ENCODE assay signal across 8 cellular contexts in the genomic region with DNA sequence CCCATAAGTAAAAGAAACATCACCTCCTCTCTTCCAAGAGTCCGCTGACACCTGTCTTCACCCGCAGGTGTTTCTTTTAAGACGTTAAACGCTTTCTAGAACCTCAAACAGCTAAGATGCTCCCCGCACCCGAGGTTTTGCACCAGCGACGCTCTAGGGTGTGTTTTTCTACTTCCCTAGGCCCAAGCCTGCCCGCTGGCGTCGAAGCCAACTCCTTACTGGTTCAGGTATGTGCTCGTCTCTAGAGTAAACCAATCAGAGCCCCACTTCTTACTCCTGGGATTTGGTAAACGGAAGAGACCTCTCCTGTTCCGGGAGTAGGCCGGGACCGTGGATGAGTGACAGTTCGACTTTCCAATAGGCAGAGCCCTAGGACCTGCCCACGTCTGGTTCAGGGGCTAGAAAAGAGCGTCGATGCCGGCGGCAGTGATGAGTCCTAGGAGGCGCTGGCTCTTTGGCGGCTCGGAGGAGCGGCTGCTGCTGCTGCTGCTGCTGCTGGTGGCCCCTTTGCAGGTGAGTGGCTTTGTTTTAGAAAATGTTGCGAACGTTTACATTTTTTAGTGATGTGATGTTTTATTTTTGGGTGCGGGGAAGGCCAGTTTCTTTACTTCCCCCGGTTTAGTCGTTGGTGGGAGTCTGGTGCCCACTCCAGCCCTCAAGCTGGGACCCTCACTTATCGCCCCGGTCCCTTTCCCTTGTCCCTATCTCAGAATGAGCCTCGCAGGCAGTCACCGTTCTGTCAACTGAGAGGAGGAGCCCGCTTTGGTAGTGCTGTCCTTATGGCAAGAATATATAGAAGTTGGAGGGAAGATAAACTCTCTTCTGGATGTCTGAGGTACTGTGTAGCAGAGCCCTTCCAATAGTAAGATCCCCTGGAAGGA. TPM values are rescaled to one million over a fixed set of nuclear protein-coding genes. Genes with fewer than 3 reads are reported as not detected.
DNase-seq lines count a peak whose midpoint lies in the region; ATAC-seq and TF ChIP-seq lines count a peak whose summit lies in the region.

A gene (plus strand): TSS at position 429 of the 881 bp plus-strand sequence. CDS start 14,655 bp downstream, outside the sequence.

- 0% methylated on average over 29 to 36 of the region's 36 CpGs for WGBS in adrenal gland, 4 donors
- 0 to 1% (median 0%) methylated on average over 32 to 36 of the region's 36 CpGs for WGBS in heart left ventricle, 4 donors
- 0% methylated on average over 28 to 36 of the region's 36 CpGs for WGBS in upper lobe of left lung, 2 donors

- H3K4me3 ChIP-seq in GM12875 (ENCODE audit: low read depth, low read length) (peak within 1 kb of the TSS; percentile 72), adrenal gland (peak within 1 kb of the TSS; percentile 67 to 79 (median 71)), heart left ventricle (peak within 1 kb of the TSS; percentile 46 to 91 (median 66)), upper lobe of left lung (peak within 1 kb of the TSS; percentile 53 to 81 (median 67))

- peak within 1 kb of the TSS; percentile 5 to 69 (median 59) for H3K27ac ChIP-seq in adrenal gland
- H3K27ac ChIP-seq in heart left ventricle, result peak within 1 kb of the TSS; percentile 44 to 87 (median 78)
- peak within 1 kb of the TSS; percentile 82 to 84 (median 83) for H3K27ac ChIP-seq in upper lobe of left lung

- TF ChIP-seq POLR2A in adrenal gland (IDR thresholded peaks at IDR 0.05), result peak; percentile 97 to 99
- TF ChIP-seq POLR2A in heart left ventricle (IDR thresholded peaks at IDR 0.05), result peak; percentile 78 to 99
- peak in 3 of 4 donors; percentile 66 to 99 (median 98) for TF ChIP-seq POLR2A in upper lobe of left lung (IDR thresholded peaks at IDR 0.05)

- no peaks in the 10 kb centered on the region for H3K27me3 ChIP-seq in adrenal gland
- H3K27me3 ChIP-seq in heart left ventricle, result no peaks in the 10 kb centered on the region
- no peaks in the 10 kb centered on the region for H3K27me3 ChIP-seq in upper lobe of left lung

- ATAC-seq in HG02798 (IDR thresholded peaks at IDR 0.05; ENCODE audit: poor library complexity, unreplicated experiment), result peak; percentile 99
- peak; percentile 100 for ATAC-seq in heart left ventricle
- ATAC-seq in upper lobe of left lung (ENCODE audit: low FRiP score in 2 of 2), result peak; percentile 99 to 100

- H3K36me3 ChIP-seq in adrenal gland (replicated peaks in 1 of 2), result no peaks in the 10 kb centered on the region
- no peaks in the 10 kb centered on the region for H3K36me3 ChIP-seq in heart left ventricle
- H3K36me3 ChIP-seq in upper lobe of left lung, result no peaks in the 10 kb centered on the region

- TF ChIP-seq CTCF in GM12875 (IDR thresholded peaks at IDR 0.05; ENCODE audit: borderline replicate concordance, insufficient read depth, low read depth, low read length), result peak; percentile 46
- peak in 1 of 6 experiments; percentile 3 for TF ChIP-seq CTCF in adrenal gland (IDR thresholded peaks at IDR 0.05)
- TF ChIP-seq CTCF in heart left ventricle (IDR thresholded peaks at IDR 0.05), result peak in 5 of 12 donors; percentile 27 to 60 (median 29)
- peak in 1 of 6 experiments; percentile 26 for TF ChIP-seq CTCF in upper lobe of left lung (IDR thresholded peaks at IDR 0.05)

- H3K9me3 ChIP-seq in adrenal gland (replicated peaks in 1 of 3) (no peaks in the 10 kb centered on the region), heart left ventricle (no peaks in the 10 kb centered on the region), upper lobe of left lung (no peaks in the 10 kb centered on the region)

- intact Hi-C loops in adrenal gland (cut with DNase I) (no loop called here), heart left ventricle (cut with DNase I) (no loop called here)

- TF ChIP-seq EP300 in upper lobe of left lung (IDR thresholded peaks at IDR 0.05), result peak in 1 of 4 donors; percentile 27

- H3K4me1 ChIP-seq in adrenal gland (replicated peaks in 1 of 2) (peaks cover 10 to 17% of the 10 kb centered on the region in 2 donors), heart left ventricle (peaks cover 4 to 29% (median 13%) of the 10 kb centered on the region in 12 donors), upper lobe of left lung (peaks cover 13 to 20% (median 14%) of the 10 kb centered on the region in 4 donors)

- DNase-seq in NCI-H1417 treated with DMSO at 0.1 percent for 48 hours (lab: John Stamatoyannopoulos, UW) (peak; percentile 100), SW480 (ENCODE audit: low spot score) (peak; percentile 100), adrenal gland (peak; percentile 98 to 100 (median 99)), heart left ventricle (peak; percentile 94 to 99 (median 98)), pons (ENCODE audit: low spot score) (peak; percentile 100), upper lobe of left lung (peak; percentile 89 to 98)

RNA-seq across cellular contexts. Expression of the gene that starts here (rescaled TPM):
- total RNA-seq in adrenal gland (10 to 100 TPM; 12.1 to 23.2 (median 17.2) TPM), heart left ventricle (10 to 100 TPM; 12.3 to 17.8 (median 14.9) TPM), upper lobe of left lung (10 to 100 TPM in 5 of 6 donors, 1 to 10 TPM in 1; 9.5 to 30.7 (median 14.3) TPM)
- polyA plus RNA-seq in adrenal gland (10 to 100 TPM; 17.6 to 33.2 (median 21.0) TPM), heart left ventricle (10 to 100 TPM; 15.4 to 26.0 TPM)

Comparison
In these comparisons a context has a peak if more than half of its experiments do, and no peak if none do; other contexts are left out.
1. Peak in every context shown above with its lines: DNase-seq, ATAC-seq, H3K4me3 ChIP-seq and H3K27ac ChIP-seq.